ENCODE assay signal across 2 cellular contexts in genomic region chr15:96322401-96323249, GRCh38.
TF ChIP-seq lines count a peak whose summit lies in the region.

No MANE protein-coding gene starts in this region.

TF ChIP-seq in liver, 16 proteins besides CTCF, POLR2A, EP300 and RAD21 (continued from another document):
- TF ChIP-seq REST (IDR thresholded peaks at IDR 0.05) = no peak
- no peak for TF ChIP-seq ATF3 (IDR thresholded peaks at IDR 0.05)
- no peak for TF ChIP-seq FOXA2 (IDR thresholded peaks at IDR 0.05)
- TF ChIP-seq SP1 (IDR thresholded peaks at IDR 0.05) = no peak
- no peak for TF ChIP-seq HNF4A (conservative IDR thresholded peaks at IDR 0.05)
- TF ChIP-seq YY1 (IDR thresholded peaks at IDR 0.05) = no peak
- no peak for TF ChIP-seq GABPA (IDR thresholded peaks at IDR 0.05 in 1 of 2, conservative IDR thresholded peaks at IDR 0.05 in 1 of 2)
- no peak for TF ChIP-seq TAF1 (conservative IDR thresholded peaks at IDR 0.05)
- TF ChIP-seq RXRA (IDR thresholded peaks at IDR 0.05) = no peak
- TF ChIP-seq MAX (IDR thresholded peaks at IDR 0.05) = no peak
- TF ChIP-seq NR2F2 (IDR thresholded peaks at IDR 0.05) = no peak
- TF ChIP-seq ZBTB33 (IDR thresholded peaks at IDR 0.05) = no peak
- TF ChIP-seq EGR1 (IDR thresholded peaks at IDR 0.05; ENCODE audit: low read depth in 2 of 2) = no peak

TF ChIP-seq in HepG2, 621 proteins besides CTCF, POLR2A, EP300 and RAD21 (continued from another document):
- no peak for TF ChIP-seq ZNF446 (CRISPR knock-in tag; IDR thresholded peaks at IDR 0.05)
- TF ChIP-seq KDM1A (CRISPR knock-in tag; IDR thresholded peaks at IDR 0.05) = no peak
- TF ChIP-seq RNF219 (CRISPR knock-in tag; IDR thresholded peaks at IDR 0.05) = no peak
- TF ChIP-seq HOXA3 (CRISPR knock-in tag; IDR thresholded peaks at IDR 0.05) = no peak
- no peak for TF ChIP-seq TMF1 (CRISPR knock-in tag; IDR thresholded peaks at IDR 0.05; ENCODE audit: low read depth)
- TF ChIP-seq ZNF3 (CRISPR knock-in tag; IDR thresholded peaks at IDR 0.05) = no peak
